11 cellular contexts compared by ENCODE assay signal in genomic region chr17:21377821-21378396, GRCh38. TPM values are rescaled to one million over a fixed set of nuclear protein-coding genes. Genes with fewer than 3 reads are reported as not detected.
DNase-seq lines count a peak whose midpoint lies in the region; ATAC-seq and TF ChIP-seq lines count a peak whose summit lies in the region.
"Had no signal": no experiment of that assay in that cellular context is flagged by ENCODE, and none has a peak within 500 bp of the region (broad histone marks: within the 10 kb centered on the region; RNA-seq: fewer than 3 reads in every experiment).

No MANE protein-coding gene starts in this region.

- TF ChIP-seq CTCF in GM23338 (conservative IDR thresholded peaks at IDR 0.05; ENCODE audit: low read depth in 2 of 2) (peak in 1 of 2 experiments; percentile 45; a peak in 3 of 4 replicates), ascending aorta (IDR thresholded peaks at IDR 0.05) (no peak)

- peak overlapping the region; percentile 74 for H3K4me3 Mint-ChIP-seq in GM23338
- H3K4me3 Mint-ChIP-seq: activated CD4-positive, alpha-beta T cell treated with anti-CD3 and anti-CD28 coated beads for 36 hours had no signal

- H3K27ac ChIP-seq in GM23338 (ENCODE audit: low read depth) = no peak overlapping the region
- no peak overlapping the region for H3K27ac ChIP-seq in ascending aorta
- peak overlapping the region in 2 of 21 experiments; percentile 28 to 58 for H3K27ac ChIP-seq in skin epidermis
- H3K27ac ChIP-seq: ovary had no signal

- H3K4me1 Mint-ChIP-seq in GM23338 = peaks cover 20% of the 10 kb centered on the region

- peak overlapping the region; percentile 98 for H2AFZ ChIP-seq in GM23338

- 0 out of 2 replicates have a peak, but pooled peaks cover 3% of the 10 kb centered on the region for H4K20me1 ChIP-seq in GM23338 (replicated peaks; ENCODE audit: insufficient read depth)

- H3K9me3 Mint-ChIP-seq in GM23338 = peaks cover 3% of the 10 kb centered on the region; the same call in 1 of the 3 replicates

- H3K4me2 ChIP-seq in GM23338 = peak overlapping the region; percentile 92

- no peak overlapping the region for H3K27ac Mint-ChIP-seq in GM23338
- H3K27ac Mint-ChIP-seq: activated CD4-positive, alpha-beta T cell treated with anti-CD3 and anti-CD28 coated beads for 36 hours had no signal

- peak; percentile 59 for ATAC-seq in GM23338
- no peak for ATAC-seq in HG03521 (IDR thresholded peaks at IDR 0.05; ENCODE audit: unreplicated experiment)

- no peaks in the 10 kb centered on the region for H3K9me2 ChIP-seq in GM23338 (ENCODE audit: insufficient read depth)

- no peaks in the 10 kb centered on the region for H3K79me2 ChIP-seq in GM23338 (replicated peaks; ENCODE audit: insufficient read depth)

- DNase-seq in GM23338 (ENCODE audit: low spot score) = peak; percentile 70
- no peak for DNase-seq in ascending aorta (ENCODE audit: low spot score in 2 of 2)
- DNase-seq in left kidney (ENCODE audit: low read depth, low spot score) = peak; percentile 61
- DNase-seq in AG08395 (ENCODE audit: low spot score) = no peak
- no peak for DNase-seq in NCI-H1048 (lab: John Stamatoyannopoulos, UW)
- DNase-seq in T-helper 1 cell = no peak
- DNase-seq: activated CD4-positive, alpha-beta T cell treated with anti-CD3 and anti-CD28 coated beads for 36 hours; NCI-H1436 had no signal

- no peaks in the 10 kb centered on the region; the same call in 2 of the 3 replicates for H3K36me3 Mint-ChIP-seq in GM23338 (ENCODE audit: low read depth)

- peaks cover 42% of the 10 kb centered on the region for H3K27me3 Mint-ChIP-seq in GM23338 (ENCODE audit: insufficient read depth, low read depth, poor library complexity)

- H3K36me3 ChIP-seq in GM23338 (ENCODE audit: insufficient read depth) = no peaks in the 10 kb centered on the region
- no peaks in the 10 kb centered on the region for H3K36me3 ChIP-seq in ascending aorta
- H3K36me3 ChIP-seq: ovary had no signal

- H3K4me3 ChIP-seq in GM23338 (peak overlapping the region; percentile 72), ascending aorta (peak overlapping the region; percentile 52 to 67), skin epidermis (peak overlapping the region in 5 of 7 experiments; percentile 25 to 51 (median 40))

- intact Hi-C loops in ascending aorta (cut with DNase I) = loop anchor here (10.0 kb wide), 1 partner anchor 53 kb away; no protein-coding TSS in a partner anchor

- H3K27me3 ChIP-seq in GM23338 (ENCODE audit: insufficient read depth) (peaks cover 49% of the 10 kb centered on the region), ascending aorta (no peaks in the 10 kb centered on the region)
- H3K27me3 ChIP-seq: ovary had no signal

- 0 out of 2 replicates have a peak, but pooled peaks cover 4% of the 10 kb centered on the region for H3F3A ChIP-seq in GM23338 (replicated peaks; ENCODE audit: low read depth)

- H3K9me3 ChIP-seq in ascending aorta = no peaks in the 10 kb centered on the region
- H3K9me3 ChIP-seq: ovary had no signal

- H3K4me1 ChIP-seq in GM23338 (ENCODE audit: insufficient read depth) (0 out of 2 replicates have a peak, but pooled peaks cover 5% of the 10 kb centered on the region), ascending aorta (peaks cover 4 to 6% of the 10 kb centered on the region in 2 donors)

TF ChIP-seq in GM23338, 12 proteins besides CTCF, POLR2A, EP300 and RAD21:
- no peak for TF ChIP-seq STAT1 (IDR thresholded peaks at IDR 0.05; ENCODE audit: unreplicated experiment)
- TF ChIP-seq ZNF331 (CRISPR knock-in tag; IDR thresholded peaks at IDR 0.05; ENCODE audit: low read depth) = no peak
- TF ChIP-seq EZH2 (IDR thresholded peaks at IDR 0.05; ENCODE audit: low read depth, unreplicated experiment) = no peak
- TF ChIP-seq POLR2AphosphoS5 (IDR thresholded peaks at IDR 0.05; ENCODE audit: low read depth) = no peak
- TF ChIP-seq, protein P1, sequence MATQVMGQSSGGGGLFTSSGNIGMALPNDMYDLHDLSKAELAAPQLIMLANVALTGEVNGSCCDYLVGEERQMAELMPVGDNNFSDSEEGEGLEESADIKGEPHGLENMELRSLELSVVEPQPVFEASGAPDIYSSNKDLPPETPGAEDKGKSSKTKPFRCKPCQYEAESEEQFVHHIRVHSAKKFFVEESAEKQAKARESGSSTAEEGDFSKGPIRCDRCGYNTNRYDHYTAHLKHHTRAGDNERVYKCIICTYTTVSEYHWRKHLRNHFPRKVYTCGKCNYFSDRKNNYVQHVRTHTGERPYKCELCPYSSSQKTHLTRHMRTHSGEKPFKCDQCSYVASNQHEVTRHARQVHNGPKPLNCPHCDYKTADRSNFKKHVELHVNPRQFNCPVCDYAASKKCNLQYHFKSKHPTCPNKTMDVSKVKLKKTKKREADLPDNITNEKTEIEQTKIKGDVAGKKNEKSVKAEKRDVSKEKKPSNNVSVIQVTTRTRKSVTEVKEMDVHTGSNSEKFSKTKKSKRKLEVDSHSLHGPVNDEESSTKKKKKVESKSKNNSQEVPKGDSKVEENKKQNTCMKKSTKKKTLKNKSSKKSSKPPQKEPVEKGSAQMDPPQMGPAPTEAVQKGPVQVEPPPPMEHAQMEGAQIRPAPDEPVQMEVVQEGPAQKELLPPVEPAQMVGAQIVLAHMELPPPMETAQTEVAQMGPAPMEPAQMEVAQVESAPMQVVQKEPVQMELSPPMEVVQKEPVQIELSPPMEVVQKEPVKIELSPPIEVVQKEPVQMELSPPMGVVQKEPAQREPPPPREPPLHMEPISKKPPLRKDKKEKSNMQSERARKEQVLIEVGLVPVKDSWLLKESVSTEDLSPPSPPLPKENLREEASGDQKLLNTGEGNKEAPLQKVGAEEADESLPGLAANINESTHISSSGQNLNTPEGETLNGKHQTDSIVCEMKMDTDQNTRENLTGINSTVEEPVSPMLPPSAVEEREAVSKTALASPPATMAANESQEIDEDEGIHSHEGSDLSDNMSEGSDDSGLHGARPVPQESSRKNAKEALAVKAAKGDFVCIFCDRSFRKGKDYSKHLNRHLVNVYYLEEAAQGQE (IDR thresholded peaks at IDR 0.05; ENCODE audit: unreplicated experiment) = no peak

RNA-seq across cellular contexts. Expression of gene KCNJ12, which starts 1.8 kb away (rescaled TPM):
- 0.97 and 2.4 TPM in 2 replicates for total RNA-seq in GM23338 (2014; rRNA removed; shearing (Covaris generic))
- polyA plus RNA-seq in GM23338 (2016; fragmentation: Nextera tagmentation; extraction: Ambion mirVana) = 0.42 and 0.61 TPM in 2 replicates
- total RNA-seq in ascending aorta = 13.2 TPM
- total RNA-seq: activated CD4-positive, alpha-beta T cell treated with anti-CD3 and anti-CD28 coated beads for 36 hours had no signal

Comparison
In these comparisons a context has a peak if more than half of its experiments do, and no peak if none do; other contexts are left out.
1. DNase-seq: peak in GM23338 (single experiment) and left kidney (single experiment); none in ascending aorta (0 of 2), AG08395 (single experiment), NCI-H1048 (single experiment) and T-helper 1 cell (0 of 5).
2. Peak in every context shown above with its lines, with median percentiles within 50 percentile points of each other: H3K4me3 ChIP-seq.